ENCODE assay signal across 2 cellular contexts in genomic region chr1:110860620-110861019, GRCh38. TPM values are rescaled to one million over a fixed set of nuclear protein-coding genes. Genes with fewer than 3 reads are reported as not detected.
"Had no signal": no experiment of that assay in that cellular context is flagged by ENCODE, and none has a peak within 500 bp of the region (broad histone marks: within the 10 kb centered on the region; RNA-seq: fewer than 3 reads in every experiment).

No MANE protein-coding gene starts in this region.

RNA-seq across cellular contexts. Expression of gene CD53, which starts 12.3 kb away (rescaled TPM):
- total RNA-seq: HT-29, IMR-90 had no signal
